ENCODE assay signal across 16 cellular contexts in genomic region chr14:91352696-91353692, GRCh38.
A peak's percentile ranks its signal among the peaks of the same experiment; 100 is the strongest.
DNase-seq lines count a peak whose midpoint lies in the region; ATAC-seq and TF ChIP-seq lines count a peak whose summit lies in the region.
"Had no signal": no experiment of that assay in that cellular context is flagged by ENCODE, and none has a peak within 500 bp of the region (broad histone marks: within the 10 kb centered on the region; RNA-seq: fewer than 3 reads in every experiment).

No MANE protein-coding gene starts in this region.

- POLR2A ChIA-PET in activated CD4-positive, alpha-beta T cell treated with anti-CD3 and anti-CD28 coated beads, Interleukin-2, amount 10 ng/mL, durations not matched to agents 7 days and 5 days (lab: Charles Lee) = no interaction called here

- TF ChIP-seq CTCF in glutamatergic neuron (IDR thresholded peaks at IDR 0.05; ENCODE audit: partially characterized antibody, unreplicated experiment) = no peak
- no peak for TF ChIP-seq CTCF in spleen (IDR thresholded peaks at IDR 0.05 in 8 of 11, conservative IDR thresholded peaks at IDR 0.05 in 3 of 11)

- CTCF ChIA-PET in activated CD4-positive, alpha-beta T cell treated with anti-CD3 and anti-CD28 coated beads, Interleukin-2, amount 10 ng/mL, durations not matched to agents 7 days and 5 days (lab: Charles Lee) = interaction anchor here (0.8 to 4.0 kb wide), 5 partner anchors 8 to 58 kb away, joined by 3 to 14 read pairs (median 10); no protein-coding TSS in a partner anchor

- no peak overlapping the region for H3K4me3 ChIP-seq in spleen
- H3K4me3 ChIP-seq: adrenal gland, SJSA1 had no signal

- no peaks in the 10 kb centered on the region for H3K27me3 ChIP-seq in spleen (replicated peaks in 1 of 7)
- H3K27me3 ChIP-seq: adrenal gland, SJSA1 had no signal

- no peaks in the 10 kb centered on the region for H3K9me3 Mint-ChIP-seq in activated CD4-positive, alpha-beta T cell treated with anti-CD3 and anti-CD28 coated beads, Interleukin-2, amount 10 ng/mL, durations not matched to agents 7 days and 5 days
- peaks cover 13% of the 10 kb centered on the region for H3K9me3 Mint-ChIP-seq in glutamatergic neuron (ENCODE audit: unreplicated experiment)

- H3K27ac ChIP-seq in spleen = peak overlapping the region in 3 of 8 donors; percentile 71 to 77 (median 77)
- H3K27ac ChIP-seq: adrenal gland, SJSA1, tibial artery had no signal

- no peaks in the 10 kb centered on the region for H3K27me3 Mint-ChIP-seq in activated CD4-positive, alpha-beta T cell treated with anti-CD3 and anti-CD28 coated beads, Interleukin-2, amount 10 ng/mL, durations not matched to agents 7 days and 5 days
- H3K27me3 Mint-ChIP-seq in T-helper 17 cell = no peaks in the 10 kb centered on the region
- peaks cover 12% of the 10 kb centered on the region for H3K27me3 Mint-ChIP-seq in glutamatergic neuron (ENCODE audit: unreplicated experiment)

- 72 to 84% (median 80%) methylated on average over 17 of the region's 17 CpGs for WGBS in spleen, 5 donors

- H3K4me1 Mint-ChIP-seq in activated CD4-positive, alpha-beta T cell treated with anti-CD3 and anti-CD28 coated beads, Interleukin-2, amount 10 ng/mL, durations not matched to agents 7 days and 5 days = peaks cover 95% of the 10 kb centered on the region
- H3K4me1 Mint-ChIP-seq in T-helper 17 cell (peaks cover 82% of the 10 kb centered on the region), glutamatergic neuron (ENCODE audit: low read depth, unreplicated experiment) (peaks cover 72% of the 10 kb centered on the region)

- H3K36me3 Mint-ChIP-seq in activated CD4-positive, alpha-beta T cell treated with anti-CD3 and anti-CD28 coated beads, Interleukin-2, amount 10 ng/mL, durations not matched to agents 7 days and 5 days (ENCODE audit: low read depth) = peaks cover 55% of the 10 kb centered on the region
- peaks cover 5% of the 10 kb centered on the region for H3K36me3 Mint-ChIP-seq in T-helper 17 cell (ENCODE audit: low read depth)
- H3K36me3 Mint-ChIP-seq in glutamatergic neuron (ENCODE audit: unreplicated experiment) = no peaks in the 10 kb centered on the region

- H3K9me3 ChIP-seq in T-helper 17 cell (ENCODE audit: control insufficient read depth, low read length, poor library complexity, severe bottlenecking) (no peaks in the 10 kb centered on the region), spleen (no peaks in the 10 kb centered on the region)
- H3K9me3 ChIP-seq: adrenal gland, SJSA1, tibial artery had no signal

- no peak for ATAC-seq in T-helper 17 cell
- ATAC-seq in HG03354 (IDR thresholded peaks at IDR 0.05; ENCODE audit: poor library complexity, severe bottlenecking, unreplicated experiment) = no peak
- ATAC-seq in GM21515 (IDR thresholded peaks at IDR 0.05; ENCODE audit: unreplicated experiment) = no peak

- no peak for DNase-seq in activated CD4-positive, alpha-beta T cell treated with anti-CD3 and anti-CD28 coated beads, Interleukin-2, amount 10 ng/mL, durations not matched to agents 7 days and 5 days
- DNase-seq in activated CD4-positive, alpha-beta T cell treated with anti-CD3 and anti-CD28 coated beads for 1 hour = no peak
- no peak for DNase-seq in T-helper 17 cell
- DNase-seq in glutamatergic neuron = no peak
- peak; percentile 64 for DNase-seq in spleen
- DNase-seq in NCI-H1436 (lab: John Stamatoyannopoulos, UW) = no peak
- DNase-seq: activated CD4-positive, alpha-beta T cell treated with anti-CD3 and anti-CD28 coated beads, Interleukin-2, amount 50 U/mL, for 1 hour; adrenal gland; DND-41; effector CD4-positive, alpha-beta T cell; head of caudate nucleus; MV-4-11; tibial artery had no signal

- H3K36me3 ChIP-seq in spleen = peaks cover 0 to 58% (median 2%) of the 10 kb centered on the region in 6 donors
- H3K36me3 ChIP-seq: adrenal gland, SJSA1, tibial artery had no signal

- TF ChIP-seq POLR2A in spleen (IDR thresholded peaks at IDR 0.05) = no peak

- peaks cover 43 to 100% (median 93%) of the 10 kb centered on the region in 6 donors for H3K4me1 ChIP-seq in spleen
- H3K4me1 ChIP-seq: adrenal gland had no signal

- no peak overlapping the region for H3K4me3 Mint-ChIP-seq in activated CD4-positive, alpha-beta T cell treated with anti-CD3 and anti-CD28 coated beads, Interleukin-2, amount 10 ng/mL, durations not matched to agents 7 days and 5 days
- H3K4me3 Mint-ChIP-seq in T-helper 17 cell (peak overlapping the region; percentile 93), glutamatergic neuron (ENCODE audit: unreplicated experiment) (peak overlapping the region; percentile 59)

- intact Hi-C loops in spleen (cut with DNase I; ENCODE audit: low total_unique reads) = no loop called here

- peak overlapping the region; percentile 94 for H3K27ac Mint-ChIP-seq in activated CD4-positive, alpha-beta T cell treated with anti-CD3 and anti-CD28 coated beads, Interleukin-2, amount 10 ng/mL, durations not matched to agents 7 days and 5 days
- H3K27ac Mint-ChIP-seq in T-helper 17 cell = peak overlapping the region; percentile 99
- peak overlapping the region; percentile 73 for H3K27ac Mint-ChIP-seq in glutamatergic neuron (ENCODE audit: unreplicated experiment)
